Comparison of ENCODE assay signal across 8 cellular contexts in the genomic region with DNA sequence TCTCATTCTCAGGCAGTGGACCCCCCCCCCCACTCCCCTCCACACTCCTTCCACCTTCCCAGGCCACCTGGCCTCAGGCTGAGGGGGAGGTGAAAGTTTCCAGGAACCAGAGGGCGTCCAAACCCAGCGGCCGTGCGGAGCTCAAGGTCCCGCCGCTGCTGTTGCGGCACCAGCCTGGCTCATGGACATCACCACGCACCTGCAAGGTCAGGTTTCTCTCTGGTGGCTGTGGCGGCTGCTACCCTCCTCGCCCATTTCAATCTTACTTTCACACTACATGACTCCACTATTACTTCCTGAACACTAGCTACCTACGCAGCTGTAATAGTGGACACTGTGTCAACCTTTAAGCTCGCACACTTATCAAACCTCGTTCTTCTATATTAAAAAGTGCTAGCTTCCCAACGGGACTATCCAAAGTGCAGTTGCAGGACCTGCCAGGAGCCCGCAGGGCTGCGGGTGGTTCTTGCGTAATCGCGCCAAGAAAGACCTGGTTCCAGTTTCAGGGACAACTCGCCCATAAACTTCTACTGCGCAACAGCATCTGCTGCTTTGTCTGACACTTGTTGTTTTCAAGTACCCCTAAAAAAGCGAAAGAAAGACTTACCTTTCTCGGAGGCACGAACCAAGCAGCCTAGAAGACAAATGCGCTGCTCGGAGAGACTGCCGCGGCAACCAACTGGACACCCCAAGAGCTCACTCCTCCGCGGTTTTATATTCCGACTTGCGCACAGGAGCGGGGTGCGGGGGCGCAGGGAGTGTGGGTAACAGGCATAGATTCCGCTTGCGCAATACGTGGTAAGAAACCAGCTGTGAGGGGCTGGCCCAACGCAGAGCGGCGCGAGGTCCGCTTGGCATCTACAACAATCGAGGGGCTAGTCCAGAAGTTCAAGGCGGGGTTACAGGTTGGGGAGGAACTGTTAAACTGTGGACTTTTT. TPM values are rescaled to one million over a fixed set of nuclear protein-coding genes. Genes with fewer than 3 reads are reported as not detected.
DNase-seq lines count a peak whose midpoint lies in the region; ATAC-seq, FAIRE-seq and TF ChIP-seq lines count a peak whose summit lies in the region.

Gene DIRAS3 (minus strand): TSS at position 687 of the 938 bp plus-strand sequence. CDS start 3,330 bp downstream, outside the sequence.

- no peak within 1 kb of the TSS for H3K27ac ChIP-seq in foreskin keratinocyte
- peak within 1 kb of the TSS; percentile 56 to 86 (median 74) for H3K27ac ChIP-seq in pancreas

- H3K4me1 ChIP-seq in foreskin keratinocyte (no peaks in the 10 kb centered on the region), pancreas (no peaks in the 10 kb centered on the region)

- 47 to 49% methylated on average over 45 of the region's 45 CpGs for WGBS in pancreas, 2 donors

- intact Hi-C loops in pancreas (cut with DNase I) = no loop called here

- peak; percentile 65 for ATAC-seq in SK-N-SH treated with all-trans-retinoic acid at 6 μM for 48 hours
- peak; percentile 40 for ATAC-seq in foreskin keratinocyte
- peak; percentile 75 to 88 (median 81) for ATAC-seq in pancreas
- ATAC-seq in GM21619 (IDR thresholded peaks at IDR 0.05; ENCODE audit: unreplicated experiment) = no peak
- ATAC-seq in GM19023 (IDR thresholded peaks at IDR 0.05; ENCODE audit: unreplicated experiment) = no peak

- H3K4me3 ChIP-seq in pancreas = peak within 1 kb of the TSS; percentile 17 to 42 (median 31)

- H3K36me3 ChIP-seq in pancreas = no peaks in the 10 kb centered on the region

- DNase-seq in Daoy (ENCODE audit: low read depth) (peak; percentile 62), foreskin keratinocyte (no peak), pancreas (peak; percentile 63 to 75 (median 70)), D721Med (ENCODE audit: insufficient read length, low spot score) (no peak), Kasumi-1 (lab: John Stamatoyannopoulos, UW) (no peak)

- TF ChIP-seq CTCF in foreskin keratinocyte (conservative IDR thresholded peaks at IDR 0.05) = no peak
- no peak for TF ChIP-seq CTCF in pancreas (IDR thresholded peaks at IDR 0.05)
- no peak for TF ChIP-seq CTCF in D721Med (IDR thresholded peaks at IDR 0.05; ENCODE audit: insufficient read depth, missing control alignments)

- H3K27me3 ChIP-seq in foreskin keratinocyte (peaks cover 8% of the 10 kb centered on the region), pancreas (no peaks in the 10 kb centered on the region)

- FAIRE-seq in pancreas (lab: Jason Lieb, UNC) = no peak
- FAIRE-seq in D721Med (lab: Jason Lieb, UNC) = no peak

- no peaks in the 10 kb centered on the region for H3K9me3 ChIP-seq in pancreas

TF ChIP-seq in SK-N-SH treated with all-trans-retinoic acid at 6 μM for 48 hours, 23 proteins besides CTCF, POLR2A, EP300 and RAD21:
- TF ChIP-seq CSDC2 (CRISPR knock-in tag; IDR thresholded peaks at IDR 0.05) (no peak), ZFP30 (CRISPR knock-in tag; IDR thresholded peaks at IDR 0.05) (no peak), ESRRG (CRISPR knock-in tag; IDR thresholded peaks at IDR 0.05) (no peak), ZNF70 (CRISPR knock-in tag; IDR thresholded peaks at IDR 0.05) (no peak), OSR1 (CRISPR knock-in tag; IDR thresholded peaks at IDR 0.05) (no peak), TOX (CRISPR knock-in tag; IDR thresholded peaks at IDR 0.05; ENCODE audit: borderline replicate concordance) (no peak), CSRNP3 (CRISPR knock-in tag; IDR thresholded peaks at IDR 0.05) (no peak), ZNF565 (CRISPR knock-in tag; conservative IDR thresholded peaks at IDR 0.05; ENCODE audit: low read depth) (no peak), CREB5 (CRISPR knock-in tag; IDR thresholded peaks at IDR 0.05; ENCODE audit: low read depth) (no peak), PATZ1 (CRISPR knock-in tag; IDR thresholded peaks at IDR 0.05; ENCODE audit: borderline replicate concordance) (no peak), BACH2 (CRISPR knock-in tag; IDR thresholded peaks at IDR 0.05; ENCODE audit: borderline replicate concordance) (no peak), RARB (CRISPR knock-in tag; IDR thresholded peaks at IDR 0.05) (no peak), PPARA (CRISPR knock-in tag; IDR thresholded peaks at IDR 0.05; ENCODE audit: borderline replicate concordance) (no peak), TSHZ2 (CRISPR knock-in tag; IDR thresholded peaks at IDR 0.05) (no peak), TCF4 (CRISPR knock-in tag; IDR thresholded peaks at IDR 0.05; ENCODE audit: borderline replicate concordance) (no peak)

RNA-seq across cellular contexts. Expression of gene DIRAS3, which starts in this region (rescaled TPM):
- 67.9 and 69.4 TPM in 2 replicates for total RNA-seq in Daoy (2014; rRNA removed; shearing (Covaris generic))
- total RNA-seq in foreskin keratinocyte (0.11 and 0.24 TPM in 2 replicates), pancreas (10 to 100 TPM in 5 of 6 donors, 1 to 10 TPM in 1; 8.7 to 15.8 (median 12.8) TPM)
- polyA plus RNA-seq in foreskin keratinocyte (0.16 and 0.22 TPM in 2 replicates), pancreas (10 to 100 TPM; 16.3 to 33.3 TPM)

Comparison
In these comparisons a context has a peak if more than half of its experiments do, and no peak if none do; other contexts are left out.
1. RNA of gene DIRAS3 (polyA plus RNA-seq): 16.3 to 33.3 TPM in pancreas; 0.16 to 0.22 TPM in foreskin keratinocyte; every median in the first group is over 10 times any median in the second.
2. Peak in ATAC-seq in foreskin keratinocyte; RNA of the gene not detected or under 1 TPM.
3. DNase-seq: peak in Daoy (single experiment) and pancreas (6 of 6); none in foreskin keratinocyte (0 of 2), D721Med (single experiment) and Kasumi-1 (0 of 2).
4. ATAC-seq: peak in SK-N-SH treated with all-trans-retinoic acid at 6 μM for 48 hours (single experiment) and pancreas (4 of 4); none in GM21619 (single experiment) and GM19023 (single experiment).